Comparison of ENCODE assay signal across 8 cellular contexts in genomic region chr4:13654158-13654797, GRCh38. TPM values are rescaled to one million over a fixed set of nuclear protein-coding genes. Genes with fewer than 3 reads are reported as not detected.
DNase-seq lines count a peak whose midpoint lies in the region; ATAC-seq and TF ChIP-seq lines count a peak whose summit lies in the region.

No MANE protein-coding gene starts in this region.

- H3K9me3 Mint-ChIP-seq in activated CD4-positive, alpha-beta memory T cell treated with anti-CD3 and anti-CD28 coated beads for 36 hours, result no peaks in the 10 kb centered on the region

- TF ChIP-seq CTCF in lower leg skin (IDR thresholded peaks at IDR 0.05), result no peak

- TF ChIP-seq POLR2A in lower leg skin (IDR thresholded peaks at IDR 0.05), result no peak

- H3K9ac ChIP-seq in duodenal mucosa (ENCODE audit: low read depth in 1 of 2, low read length in 2 of 2), result peak overlapping the region in 1 of 2 donors; percentile 33

- CTCF ChIA-PET in activated CD4-positive, alpha-beta memory T cell treated with anti-CD3 and anti-CD28 coated beads for 36 hours (lab: Charles Lee), result interaction anchor here (0.7 to 3.6 kb wide), 27 partner anchors 9 to 1998 kb away, joined by 3 to 42 read pairs (median 4); partner anchors contain the start of gene BOD1L1

- peaks cover 5 to 9% of the 10 kb centered on the region in 2 donors for H3K4me1 ChIP-seq in duodenal mucosa (ENCODE audit: control insufficient read depth in 1 of 2, insufficient read depth in 2 of 2, low read length in 2 of 2)

- POLR2A ChIA-PET in activated CD4-positive, alpha-beta memory T cell treated with anti-CD3 and anti-CD28 coated beads for 36 hours (lab: Charles Lee), result no interaction called here

- DNase-seq in Ammon's horn (ENCODE audit: low spot score), result peak; percentile 92
- peak; percentile 14 to 76 for DNase-seq in NCI-H526 (lab: John Stamatoyannopoulos, UW)
- peak; percentile 88 for DNase-seq in activated CD4-positive, alpha-beta memory T cell treated with anti-CD3 and anti-CD28 coated beads for 36 hours
- DNase-seq in lower leg skin (ENCODE audit: low spot score in 2 of 2), result peak; percentile 74 to 96
- DNase-seq in stimulated activated CD4-positive, alpha-beta T cell treated with anti-CD3 and anti-CD28 coated beads, Interleukin-4, amount 100 ng/mL, for 4 hours, result peak; percentile 70 to 76

- no peaks in the 10 kb centered on the region for H3K36me3 ChIP-seq in duodenal mucosa (ENCODE audit: control insufficient read depth in 1 of 2, insufficient read depth in 2 of 2, low read length in 2 of 2)

- intact Hi-C loops in activated CD4-positive, alpha-beta memory T cell treated with anti-CD3 and anti-CD28 coated beads for 36 hours (cut with micrococcal nuclease), result loop anchor here (1.0 to 10.0 kb wide), 10 partner anchors 26 to 2001 kb away; partner anchors contain the start of genes CPEB2 and FBXL5
- intact Hi-C loops in lower leg skin (cut with DNase I; ENCODE audit: low total_unique reads), result no loop called here

- no peak overlapping the region for H3K27ac Mint-ChIP-seq in activated CD4-positive, alpha-beta memory T cell treated with anti-CD3 and anti-CD28 coated beads for 36 hours

- peaks cover 2% of the 10 kb centered on the region for H3K27me3 Mint-ChIP-seq in activated CD4-positive, alpha-beta memory T cell treated with anti-CD3 and anti-CD28 coated beads for 36 hours

- H3K9me3 ChIP-seq in duodenal mucosa (ENCODE audit: control insufficient read depth in 1 of 2, low read length in 2 of 2), result no peaks in the 10 kb centered on the region

- H3K36me3 Mint-ChIP-seq in activated CD4-positive, alpha-beta memory T cell treated with anti-CD3 and anti-CD28 coated beads for 36 hours, result no peaks in the 10 kb centered on the region

- no peaks in the 10 kb centered on the region for H3K27me3 ChIP-seq in duodenal mucosa (ENCODE audit: control insufficient read depth in 1 of 2, insufficient read depth in 2 of 2, low read length in 2 of 2)

- H3K4me1 Mint-ChIP-seq in activated CD4-positive, alpha-beta memory T cell treated with anti-CD3 and anti-CD28 coated beads for 36 hours (ENCODE audit: low read depth), result peaks cover 15% of the 10 kb centered on the region

- WGBS in lower leg skin, 2 donors, result 4 to 23% methylated on average over 28 to 31 of the region's 31 CpGs

- peak overlapping the region; percentile 75 for H3K4me3 Mint-ChIP-seq in activated CD4-positive, alpha-beta memory T cell treated with anti-CD3 and anti-CD28 coated beads for 36 hours

- peak; percentile 88 for ATAC-seq in GM19043 (IDR thresholded peaks at IDR 0.05; ENCODE audit: low read depth, unreplicated experiment)
- ATAC-seq in HG03342 (IDR thresholded peaks at IDR 0.05; ENCODE audit: unreplicated experiment), result peak; percentile 91

- H3K4me3 ChIP-seq in duodenal mucosa (ENCODE audit: low read depth in 1 of 2, low read length in 2 of 2) (peak overlapping the region; percentile 70 to 74), lower leg skin (ENCODE audit: low read depth, poor library complexity, severe bottlenecking) (peak overlapping the region; percentile 4)

- H3K27ac ChIP-seq in duodenal mucosa (ENCODE audit: low read depth, low read length), result no peak overlapping the region

RNA-seq across cellular contexts. Expression of gene BOD1L1, which starts 26.8 kb away (rescaled TPM):
- total RNA-seq in activated CD4-positive, alpha-beta memory T cell treated with anti-CD3 and anti-CD28 coated beads for 36 hours, result 10 to 100 TPM; 25.5 to 31.2 TPM
- 10 to 100 TPM; 25.3 to 32.7 (median 30.6) TPM for total RNA-seq in lower leg skin
